ENCODE assay signal across 12 cellular contexts in genomic region chr1:241408170-241408569, GRCh38. TPM values are rescaled to one million over a fixed set of nuclear protein-coding genes. Genes with fewer than 3 reads are reported as not detected.
DNase-seq lines count a peak whose midpoint lies in the region; ATAC-seq, FAIRE-seq and TF ChIP-seq lines count a peak whose summit lies in the region.
"Had no signal": no experiment of that assay in that cellular context is flagged by ENCODE, and none has a peak within 500 bp of the region (broad histone marks: within the 10 kb centered on the region; RNA-seq: fewer than 3 reads in every experiment).

No MANE protein-coding gene starts in this region.

- intact Hi-C loops in posterior vena cava (cut with DNase I): no loop called here

- ATAC-seq in SK-N-SH treated with all-trans-retinoic acid at 6 μM for 48 hours: 0 out of 3 replicates have a peak, but pooled peaks have one; percentile 22
- no peak for ATAC-seq in GM21390 (IDR thresholded peaks at IDR 0.05; ENCODE audit: unreplicated experiment)

- DNase-seq in AG09319 (ENCODE audit: extremely low read depth, low read depth) (no peak), HTR-8/SVneo (ENCODE audit: insufficient read length, low spot score) (peak; percentile 30), hepatic stellate cell (ENCODE audit: low spot score) (peak; percentile 21), posterior vena cava (ENCODE audit: low spot score) (no peak), HuH-7 (ENCODE audit: low spot score) (no peak)
- DNase-seq in stimulated activated CD4-positive, alpha-beta T cell treated with anti-CD3 and anti-CD28 coated beads, Interleukin-15, amount 100 ng/mL, for 24 hours: no peak
- DNase-seq: head of caudate nucleus, NCI-H2171 treated with DMSO at 0.1 percent for 48 hours, thyroid gland had no signal

- no peak for FAIRE-seq in HTR-8/SVneo (lab: Jason Lieb, UNC)
- FAIRE-seq: astrocyte had no signal

- TF ChIP-seq CTCF in AG09319 (IDR thresholded peaks at IDR 0.05; ENCODE audit: low read depth, low read length): peak; percentile 26

TF ChIP-seq in SK-N-SH treated with all-trans-retinoic acid at 6 μM for 48 hours, 23 proteins besides CTCF, POLR2A, EP300 and RAD21:
- TF ChIP-seq, protein P1, sequence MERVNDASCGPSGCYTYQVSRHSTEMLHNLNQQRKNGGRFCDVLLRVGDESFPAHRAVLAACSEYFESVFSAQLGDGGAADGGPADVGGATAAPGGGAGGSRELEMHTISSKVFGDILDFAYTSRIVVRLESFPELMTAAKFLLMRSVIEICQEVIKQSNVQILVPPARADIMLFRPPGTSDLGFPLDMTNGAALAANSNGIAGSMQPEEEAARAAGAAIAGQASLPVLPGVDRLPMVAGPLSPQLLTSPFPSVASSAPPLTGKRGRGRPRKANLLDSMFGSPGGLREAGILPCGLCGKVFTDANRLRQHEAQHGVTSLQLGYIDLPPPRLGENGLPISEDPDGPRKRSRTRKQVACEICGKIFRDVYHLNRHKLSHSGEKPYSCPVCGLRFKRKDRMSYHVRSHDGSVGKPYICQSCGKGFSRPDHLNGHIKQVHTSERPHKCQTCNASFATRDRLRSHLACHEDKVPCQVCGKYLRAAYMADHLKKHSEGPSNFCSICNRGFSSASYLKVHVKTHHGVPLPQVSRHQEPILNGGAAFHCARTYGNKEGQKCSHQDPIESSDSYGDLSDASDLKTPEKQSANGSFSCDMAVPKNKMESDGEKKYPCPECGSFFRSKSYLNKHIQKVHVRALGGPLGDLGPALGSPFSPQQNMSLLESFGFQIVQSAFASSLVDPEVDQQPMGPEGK (CRISPR knock-in tag; IDR thresholded peaks at IDR 0.05; ENCODE audit: borderline replicate concordance): no peak
- no peak for TF ChIP-seq ESRRG (CRISPR knock-in tag; IDR thresholded peaks at IDR 0.05)
- TF ChIP-seq, protein P2, sequence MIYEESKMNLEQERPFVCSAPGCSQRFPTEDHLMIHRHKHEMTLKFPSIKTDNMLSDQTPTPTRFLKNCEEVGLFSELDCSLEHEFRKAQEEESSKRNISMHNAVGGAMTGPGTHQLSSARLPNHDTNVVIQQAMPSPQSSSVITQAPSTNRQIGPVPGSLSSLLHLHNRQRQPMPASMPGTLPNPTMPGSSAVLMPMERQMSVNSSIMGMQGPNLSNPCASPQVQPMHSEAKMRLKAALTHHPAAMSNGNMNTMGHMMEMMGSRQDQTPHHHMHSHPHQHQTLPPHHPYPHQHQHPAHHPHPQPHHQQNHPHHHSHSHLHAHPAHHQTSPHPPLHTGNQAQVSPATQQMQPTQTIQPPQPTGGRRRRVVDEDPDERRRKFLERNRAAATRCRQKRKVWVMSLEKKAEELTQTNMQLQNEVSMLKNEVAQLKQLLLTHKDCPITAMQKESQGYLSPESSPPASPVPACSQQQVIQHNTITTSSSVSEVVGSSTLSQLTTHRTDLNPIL (CRISPR knock-in tag; IDR thresholded peaks at IDR 0.05; ENCODE audit: low read depth): no peak
- no peak for TF ChIP-seq TOX (CRISPR knock-in tag; IDR thresholded peaks at IDR 0.05; ENCODE audit: borderline replicate concordance)
- TF ChIP-seq SNAI2 (CRISPR knock-in tag; IDR thresholded peaks at IDR 0.05): no peak

RNA-seq across cellular contexts. Expression of gene RGS7, which starts 51.2 kb away (rescaled TPM):
- total RNA-seq in posterior vena cava: not detected

Comparison
In these comparisons a context has a peak if more than half of its experiments do, and no peak if none do; other contexts are left out.
1. DNase-seq: peak in HTR-8/SVneo (single experiment) and hepatic stellate cell (single experiment); none in AG09319 (single experiment), posterior vena cava (single experiment), HuH-7 (single experiment) and stimulated activated CD4-positive, alpha-beta T cell treated with anti-CD3 and anti-CD28 coated beads, Interleukin-15, amount 100 ng/mL, for 24 hours (single experiment).